17 cellular contexts compared by ENCODE assay signal in the genomic region with DNA sequence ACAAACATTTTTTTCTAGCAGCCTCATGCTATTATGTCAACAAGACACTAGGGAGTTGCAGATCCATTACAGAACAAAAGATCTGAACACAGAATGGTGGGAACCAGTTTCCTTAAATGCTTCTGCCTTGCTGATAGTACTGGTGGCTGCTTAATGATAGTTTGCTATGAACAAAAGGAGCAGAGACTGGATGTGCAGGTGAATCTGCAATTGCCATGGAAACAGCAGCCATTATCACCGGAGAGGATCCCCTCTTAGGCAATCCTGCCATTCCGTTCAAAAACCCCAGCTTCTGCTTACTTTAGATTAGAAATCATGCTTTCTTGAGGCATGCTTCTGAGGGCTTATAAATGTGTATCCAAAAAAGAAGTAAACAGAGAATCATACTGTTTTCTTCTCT.
"Had no signal": no experiment of that assay in that cellular context is flagged by ENCODE, and none has a peak within 500 bp of the region (broad histone marks: within the 10 kb centered on the region; RNA-seq: fewer than 3 reads in every experiment).

No MANE protein-coding gene starts in this region.

- H3K27ac Mint-ChIP-seq: activated CD4-positive, alpha-beta T cell treated with anti-CD3 and anti-CD28 coated beads, Interleukin-2, amount 10 ng/mL, durations not matched to agents 7 days and 5 days; activated naive CD8-positive, alpha-beta T cell treated with anti-CD3 and anti-CD28 coated beads for 36 hours; memory B cell; natural killer cell treated with Interleukin-12 subunit alpha and Interleukin-12 subunit beta and Interleukin-15 and Interleukin-18, amount 100 ng/mL, for 72 hours; stimulated activated memory B cell treated with anti-CD40 and anti-IgM and Interleukin-4, amounts not matched to agents 10 μg/mL and 1 μg/mL and 100 μg/mL, for 72 hours had no signal

- H3K4me1 ChIP-seq: left ventricle myocardium inferior, psoas muscle, transverse colon had no signal

- H3K36me3 Mint-ChIP-seq: activated naive CD8-positive, alpha-beta T cell treated with anti-CD3 and anti-CD28 coated beads for 36 hours; memory B cell; natural killer cell treated with Interleukin-12 subunit alpha and Interleukin-12 subunit beta and Interleukin-15 and Interleukin-18, amount 100 ng/mL, for 72 hours; stimulated activated memory B cell treated with anti-CD40 and anti-IgM and Interleukin-4, amounts not matched to agents 10 μg/mL and 1 μg/mL and 100 μg/mL, for 72 hours had no signal

- H3K36me3 ChIP-seq: left ventricle myocardium inferior, spleen, transverse colon had no signal

- H3K79me2 ChIP-seq: hepatocyte had no signal

- H3K27ac ChIP-seq: hepatocyte, left ventricle myocardium inferior, psoas muscle, transverse colon had no signal

- H3K9me3 Mint-ChIP-seq: activated CD4-positive, alpha-beta T cell treated with anti-CD3 and anti-CD28 coated beads, Interleukin-2, amount 10 ng/mL, durations not matched to agents 7 days and 5 days; activated naive CD8-positive, alpha-beta T cell treated with anti-CD3 and anti-CD28 coated beads for 36 hours; natural killer cell treated with Interleukin-12 subunit alpha and Interleukin-12 subunit beta and Interleukin-15 and Interleukin-18, amount 100 ng/mL, for 72 hours; stimulated activated memory B cell treated with anti-CD40 and anti-IgM and Interleukin-4, amounts not matched to agents 10 μg/mL and 1 μg/mL and 100 μg/mL, for 72 hours had no signal

- H3K27me3 ChIP-seq: hepatocyte, spleen, transverse colon had no signal

- H3K4me2 ChIP-seq: hepatocyte had no signal

- H3K27me3 Mint-ChIP-seq: activated naive CD8-positive, alpha-beta T cell treated with anti-CD3 and anti-CD28 coated beads for 36 hours; stimulated activated memory B cell treated with anti-CD40 and anti-IgM and Interleukin-4, amounts not matched to agents 10 μg/mL and 1 μg/mL and 100 μg/mL, for 72 hours had no signal

- H3K4me1 Mint-ChIP-seq: activated CD4-positive, alpha-beta T cell treated with anti-CD3 and anti-CD28 coated beads, Interleukin-2, amount 10 ng/mL, durations not matched to agents 7 days and 5 days; activated naive CD8-positive, alpha-beta T cell treated with anti-CD3 and anti-CD28 coated beads for 36 hours had no signal

- ATAC-seq: natural killer cell treated with Interleukin-12 subunit alpha and Interleukin-12 subunit beta and Interleukin-15 and Interleukin-18, amount 100 ng/mL, for 72 hours; psoas muscle; sciatic nerve; stimulated activated memory B cell treated with anti-CD40 and anti-IgM and Interleukin-4, amounts not matched to agents 10 μg/mL and 1 μg/mL and 100 μg/mL, for 72 hours had no signal

- H3K9me3 ChIP-seq: left ventricle myocardium inferior, psoas muscle, spleen, transverse colon had no signal

- H2AFZ ChIP-seq: hepatocyte had no signal

- H3K4me3 ChIP-seq: hepatocyte, left ventricle myocardium inferior, psoas muscle, spleen, transverse colon had no signal

- H3K4me3 Mint-ChIP-seq: activated CD4-positive, alpha-beta T cell treated with anti-CD3 and anti-CD28 coated beads, Interleukin-2, amount 10 ng/mL, durations not matched to agents 7 days and 5 days; activated naive CD8-positive, alpha-beta T cell treated with anti-CD3 and anti-CD28 coated beads for 36 hours; memory B cell; natural killer cell treated with Interleukin-12 subunit alpha and Interleukin-12 subunit beta and Interleukin-15 and Interleukin-18, amount 100 ng/mL, for 72 hours; stimulated activated memory B cell treated with anti-CD40 and anti-IgM and Interleukin-4, amounts not matched to agents 10 μg/mL and 1 μg/mL and 100 μg/mL, for 72 hours had no signal

- DNase-seq: activated CD4-positive, alpha-beta T cell treated with anti-CD3 and anti-CD28 coated beads, Interleukin-2, amount 10 ng/mL, durations not matched to agents 7 days and 5 days; activated CD4-positive, CD25-positive, alpha-beta regulatory T cell; activated effector memory CD4-positive, alpha-beta T cell treated with anti-CD3 and anti-CD28 coated beads, Interleukin-2, amount 50 U/mL, for 16 hours; activated naive CD8-positive, alpha-beta T cell treated with anti-CD3 and anti-CD28 coated beads for 36 hours; dermis blood vessel endothelial cell; kidney; left ventricle myocardium inferior; occipital lobe; psoas muscle; spleen; stimulated activated CD4-positive, alpha-beta T cell treated with anti-CD3 and anti-CD28 coated beads, Interleukin-1b, Interleukin-23, amount 100 ng/mL, for 48 hours; transverse colon had no signal
